Comparison of ENCODE assay signal across 8 cellular contexts in the genomic region with DNA sequence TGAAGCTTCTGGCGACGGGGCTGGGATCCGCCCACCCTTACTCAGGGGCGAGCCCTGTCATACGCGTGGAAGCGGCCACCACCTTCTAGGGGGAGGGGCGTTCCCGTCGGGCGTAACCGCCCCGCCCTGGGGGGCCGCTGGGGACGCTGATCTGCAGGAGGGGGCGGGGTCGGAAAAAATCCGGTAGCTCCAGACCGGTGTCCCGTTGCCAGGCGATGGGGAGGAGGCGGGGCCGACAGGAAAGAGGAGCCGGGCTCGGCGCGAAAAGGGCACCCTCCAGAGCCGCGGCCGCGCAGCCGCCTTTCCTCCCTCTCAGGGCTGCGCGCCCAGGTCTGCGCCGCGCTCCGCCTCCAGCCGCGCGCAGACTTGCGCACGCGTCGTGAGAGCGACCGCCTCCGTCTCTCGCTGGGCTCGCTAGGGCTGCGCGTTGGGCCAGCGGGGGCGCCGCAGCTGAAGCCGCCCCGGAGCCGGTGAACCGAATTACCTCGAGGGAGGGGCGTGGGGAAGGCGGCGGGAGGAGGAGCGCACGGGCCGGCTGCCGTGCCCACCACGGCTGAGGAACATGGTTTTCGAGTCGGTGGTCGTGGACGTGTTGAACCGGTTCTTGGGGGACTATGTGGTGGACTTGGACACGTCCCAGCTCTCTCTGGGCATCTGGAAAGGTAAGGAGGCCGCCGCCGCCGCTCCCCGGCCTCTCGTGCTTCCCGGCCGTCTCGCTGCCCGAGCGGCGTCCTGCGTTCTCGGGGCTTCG. TPM values are rescaled to one million over a fixed set of nuclear protein-coding genes. Genes with fewer than 3 reads are reported as not detected.
DNase-seq lines count a peak whose midpoint lies in the region; ATAC-seq and TF ChIP-seq lines count a peak whose summit lies in the region.

A gene (plus strand): TSS at position 392 of the 751 bp plus-strand sequence. CDS start 171 bp downstream, at position 563.

- H3K4me1 ChIP-seq in thymus (ENCODE audit: control insufficient read depth, insufficient read depth, low read length), result peaks cover 4% of the 10 kb centered on the region

- peak within 1 kb of the TSS; percentile 73 for H3K27ac Mint-ChIP-seq in osteocyte (ENCODE audit: unreplicated experiment)

- H3K27me3 ChIP-seq in thymus (ENCODE audit: control insufficient read depth, insufficient read depth), result no peaks in the 10 kb centered on the region

- H3K9me3 Mint-ChIP-seq in osteocyte (ENCODE audit: unreplicated experiment), result no peaks in the 10 kb centered on the region

- peak within 1 kb of the TSS; percentile 94 for H3K4me3 Mint-ChIP-seq in osteocyte (ENCODE audit: unreplicated experiment)

- H3K36me3 ChIP-seq in SK-N-MC (ENCODE audit: insufficient read depth, low read length) (no peaks in the 10 kb centered on the region), thymus (ENCODE audit: control insufficient read depth, insufficient read depth) (no peaks in the 10 kb centered on the region)

- CTCF ChIA-PET in GM10248 (lab: Yijun Ruan, JAX), result interaction anchor here (0.6 to 3.8 kb wide), 7 partner anchors 10 to 421 kb away, joined by 3 to 35 read pairs (median 3); no protein-coding TSS in a partner anchor

- POLR2A ChIA-PET in GM10248 (lab: Yijun Ruan, JAX), result no interaction called here

- TF ChIP-seq CTCF in GM10248 (IDR thresholded peaks at IDR 0.05; ENCODE audit: control extremely low read depth, extremely low read depth, low read depth, missing control alignments) (peak; percentile 42), NB4 (IDR thresholded peaks at IDR 0.05; ENCODE audit: low read depth, low read length) (no peak), osteocyte (IDR thresholded peaks at IDR 0.05) (no peak)

- peaks cover 28% of the 10 kb centered on the region for H3K4me1 Mint-ChIP-seq in osteocyte (ENCODE audit: unreplicated experiment)

- H3K27me3 Mint-ChIP-seq in osteocyte (ENCODE audit: unreplicated experiment), result no peaks in the 10 kb centered on the region

- H3K9me3 ChIP-seq in SK-N-MC (ENCODE audit: low read depth, low read length) (no peaks in the 10 kb centered on the region), thymus (ENCODE audit: control insufficient read depth) (no peaks in the 10 kb centered on the region)

- ATAC-seq in HG02571 (IDR thresholded peaks at IDR 0.05; ENCODE audit: unreplicated experiment), result peak; percentile 87

- H3K36me3 Mint-ChIP-seq in osteocyte (ENCODE audit: unreplicated experiment), result no peaks in the 10 kb centered on the region

- peak within 1 kb of the TSS; percentile 66 for H3K9ac ChIP-seq in SK-N-MC (ENCODE audit: insufficient read length)

- H3K4me3 ChIP-seq in NB4 (ENCODE audit: low read depth, low read length) (peak within 1 kb of the TSS; percentile 89), SK-N-MC (peak within 1 kb of the TSS; percentile 79), thymus (ENCODE audit: low read length) (peak within 1 kb of the TSS; percentile 89)

- DNase-seq in GM10248 (ENCODE audit: extremely low spot score) (peak; percentile 93), NB4 (ENCODE audit: low read depth) (peak; percentile 96), SK-N-MC (ENCODE audit: low read depth, low spot score) (peak; percentile 59), glomerular visceral epithelial cell (ENCODE audit: extremely low spot score) (peak; percentile 97), osteocyte (ENCODE audit: extremely low spot score, unreplicated experiment) (peak; percentile 96)
- peak; percentile 93 for DNase-seq in activated naive CD4-positive, alpha-beta T cell treated with anti-CD3 and anti-CD28 coated beads, Interleukin-2, amount 50 U/mL, for 16 hours

- peak; percentile 77 for TF ChIP-seq POLR2A in NB4 (IDR thresholded peaks at IDR 0.05; ENCODE audit: extremely low read depth, insufficient read length)

- H3K27ac ChIP-seq in SK-N-MC, result no peak within 1 kb of the TSS
- H3K27ac ChIP-seq in thymus (ENCODE audit: low read depth), result peak within 1 kb of the TSS; percentile 86

- under 1% methylated on average over 89 of the region's 89 CpGs for WGBS in thymus

RNA-seq across cellular contexts. Expression of the gene that starts here (rescaled TPM):
- total RNA-seq in osteocyte, result 31.0 and 31.4 TPM in 2 replicates
- 22.8 TPM for polyA plus RNA-seq in thymus
